ENCODE assay signal across 1 cellular context in the genomic region with DNA sequence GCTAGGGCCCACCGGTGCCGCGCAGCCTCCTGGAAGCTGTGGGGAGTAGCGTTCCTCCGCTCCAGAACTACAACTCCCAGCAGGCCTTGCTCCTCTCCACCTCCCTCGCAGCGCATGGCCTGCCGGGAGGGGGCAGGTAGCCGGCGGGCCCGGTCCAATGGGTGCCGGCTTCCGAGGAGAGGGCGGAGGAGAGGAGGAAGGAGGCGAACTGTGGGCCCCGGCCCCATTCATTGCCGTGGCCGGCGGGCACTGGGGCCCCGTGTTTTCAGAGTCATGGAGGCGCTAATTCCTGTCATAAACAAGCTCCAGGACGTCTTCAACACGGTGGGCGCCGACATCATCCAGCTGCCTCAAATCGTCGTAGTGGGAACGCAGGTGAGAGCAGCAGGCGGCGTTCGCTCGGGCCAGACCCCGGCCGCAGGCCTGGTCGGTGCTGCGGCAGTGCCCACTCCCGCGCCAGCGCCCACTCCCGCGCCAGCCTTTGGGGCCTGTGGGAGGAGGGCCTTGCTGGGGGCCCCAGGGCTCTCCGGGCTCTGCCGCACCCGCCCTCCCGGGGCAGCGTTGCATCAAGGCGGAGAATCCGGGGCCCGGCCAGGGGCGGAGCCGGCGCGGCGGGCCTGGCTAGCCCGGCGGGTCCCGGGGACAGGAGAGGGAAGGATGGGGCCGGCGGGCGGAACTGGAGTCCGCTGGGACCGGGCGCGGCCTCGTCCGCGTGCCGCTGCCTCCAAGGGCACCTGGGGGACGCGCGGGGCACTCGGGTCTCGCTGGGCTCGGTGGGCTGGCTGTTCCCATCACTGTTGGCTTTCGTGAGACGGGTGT.
A peak's percentile ranks its signal among the peaks of the same experiment; 100 is the strongest.
TF ChIP-seq lines count a peak whose summit lies in the region.

Gene DNM1L, plus strand, starts transcription at position 211 of the 819 bp plus-strand sequence. Its CDS starts 63 bp downstream, at position 274.

TF ChIP-seq in HepG2, 621 proteins besides CTCF, POLR2A, EP300 and RAD21 (continued from another document):
- TF ChIP-seq FOXP4 (CRISPR knock-in tag; IDR thresholded peaks at IDR 0.05) = peak; percentile 51; the same call in 1 of the 2 replicates
- peak; percentile 85; the same call in 1 of the 2 replicates for TF ChIP-seq ZNF598 (CRISPR knock-in tag; IDR thresholded peaks at IDR 0.05; ENCODE audit: borderline replicate concordance)
- peak; percentile 22 for TF ChIP-seq ZSCAN9 (CRISPR knock-in tag; IDR thresholded peaks at IDR 0.05; ENCODE audit: borderline replicate concordance)
- no peak for TF ChIP-seq ZMYM3 (CRISPR knock-in tag; IDR thresholded peaks at IDR 0.05)
- no peak for TF ChIP-seq HOXA9 (CRISPR knock-in tag; IDR thresholded peaks at IDR 0.05; ENCODE audit: borderline replicate concordance)
- TF ChIP-seq U2AF1 (optimal IDR thresholded peaks at IDR 0.05; ENCODE audit: low read depth, low read length) = peak; percentile 74
